In the genomic region with DNA sequence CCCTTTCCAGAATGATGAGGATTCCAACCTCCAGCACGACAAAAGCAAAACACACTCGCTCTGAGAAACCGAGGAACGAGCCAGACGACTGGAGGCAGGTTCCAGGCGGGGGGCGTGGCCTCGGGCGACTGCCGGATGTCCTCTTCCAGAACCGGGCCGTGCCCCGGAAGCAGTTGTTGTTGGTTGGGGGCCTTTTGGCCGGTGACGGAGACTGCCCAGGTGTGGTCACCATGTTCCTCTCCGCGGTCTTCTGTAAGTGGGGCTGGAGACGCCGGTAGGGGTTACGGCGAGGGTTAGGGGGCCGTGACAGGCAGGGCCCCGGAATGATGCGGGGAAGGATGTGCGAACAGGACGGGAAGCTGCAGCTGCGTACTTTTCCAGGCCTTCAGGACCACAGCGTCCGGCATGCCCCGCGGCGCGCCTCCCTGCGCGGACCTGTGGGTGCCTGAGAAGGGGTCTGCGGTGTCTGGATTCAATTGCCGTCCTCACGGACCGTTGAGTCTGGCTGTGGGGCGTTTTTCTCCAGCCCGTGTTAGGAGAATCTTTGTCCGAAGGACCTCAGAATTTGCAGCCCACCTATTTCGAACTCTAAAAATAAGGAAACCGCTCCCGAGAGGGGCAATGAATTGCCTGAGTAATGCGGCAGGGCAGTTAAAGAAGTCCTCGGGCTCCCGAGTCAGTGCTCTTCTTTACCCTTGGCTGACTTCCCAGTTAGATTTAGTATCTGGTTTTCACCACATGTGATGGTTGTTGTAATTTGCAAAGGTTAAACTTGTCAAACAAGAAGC, we compare ENCODE assay signal across 8 cellular contexts. TPM values are rescaled to one million over a fixed set of nuclear protein-coding genes. Genes with fewer than 3 reads are reported as not detected.
DNase-seq lines count a peak whose midpoint lies in the region; FAIRE-seq and TF ChIP-seq lines count a peak whose summit lies in the region.

A gene (plus strand): TSS at position 172 of the 788 bp plus-strand sequence. CDS start 59 bp downstream, at position 231.

- POLR2A ChIA-PET in HEK293 (lab: Yijun Ruan, JAX) = no interaction called here

- TF ChIP-seq CTCF in HEK293 (tag by site-specific recombination; IDR thresholded peaks at IDR 0.05) = peak; percentile 12; the same call in 1 of the 2 replicates

- H3K9me3 ChIP-seq in HEK293 (ENCODE audit: control insufficient read depth, insufficient read depth, low read depth, low read length) (no peaks in the 10 kb centered on the region), neuronal stem cell (replicated peaks in 1 of 2; ENCODE audit: control insufficient read depth in 2 of 2, insufficient read depth in 1 of 2, low read depth in 1 of 2, low read length in 2 of 2) (no peaks in the 10 kb centered on the region)

- H2BK15ac ChIP-seq in neuronal stem cell (ENCODE audit: low read length) = no peak within 1 kb of the TSS

- H2BK12ac ChIP-seq in neuronal stem cell (ENCODE audit: low read length) = no peak within 1 kb of the TSS

- peak; percentile 84 for DNase-seq in GDM1 (lab: John Stamatoyannopoulos, UW)
- peak; percentile 92 for DNase-seq in MV-4-11 (lab: John Stamatoyannopoulos, UW)
- DNase-seq in SK-MEL-5 (ENCODE audit: low read depth, low spot score) = peak; percentile 92
- peak; percentile 93 for DNase-seq in activated naive CD4-positive, alpha-beta T cell treated with Interleukin-2 at 50 U/mL for 16 hours
- peak; percentile 80 to 92 for DNase-seq in frontal cortex (ENCODE audit: low spot score in 2 of 2)
- peak; percentile 79 for DNase-seq in neuronal stem cell (ENCODE audit: low spot score)
- peak; percentile 25 to 94 (median 88) for DNase-seq in substantia nigra (lab: John Stamatoyannopoulos, UW)

- WGBS in neuronal stem cell (ENCODE audit: extremely low coverage in 2 of 2, insufficient read length in 2 of 2, insufficient replicate concordance in 1 of 2), 2 donors = no CpG with 5 or more reads among the region's 48 CpGs

- in situ Hi-C loops in SK-MEL-5 (cut with HindIII; ENCODE audit: low pct_unique_long_range_greater_than_20kb, low sequenced_read_pairs) = no loop called here

- H3K36me3 ChIP-seq in HEK293 (ENCODE audit: control insufficient read depth in 2 of 2, insufficient read depth in 1 of 2, low read length in 2 of 2) (peaks cover 4 to 30% of the 10 kb centered on the region in 2 experiments; a peak in 2 of 3 replicates), neuronal stem cell (replicated peaks in 1 of 2; ENCODE audit: control insufficient read depth in 2 of 2, insufficient read depth in 2 of 2, low read length in 2 of 2) (peaks cover 2 to 28% of the 10 kb centered on the region in 2 donors)

- H3K14ac ChIP-seq in neuronal stem cell (ENCODE audit: low read length) = no peak within 1 kb of the TSS

- no peak within 1 kb of the TSS for H4K91ac ChIP-seq in neuronal stem cell (ENCODE audit: low read depth, low read length, poor library complexity)

- no peak within 1 kb of the TSS for H2BK120ac ChIP-seq in neuronal stem cell (ENCODE audit: low read depth, low read length)

- CTCF ChIA-PET in HEK293 (lab: Yijun Ruan, JAX) = no interaction called here

- H3K4me3 ChIP-seq in HEK293 (ENCODE audit: low read depth, low read length) (peak within 1 kb of the TSS; percentile 97), neuronal stem cell (ENCODE audit: low read length in 2 of 2) (peak within 1 kb of the TSS; percentile 83 to 97)

- peaks cover 0 to 13% (median 0%) of the 10 kb centered on the region in 3 experiments for H3K27me3 ChIP-seq in neuronal stem cell (ENCODE audit: control insufficient read depth in 3 of 3, insufficient read depth in 3 of 3, low read depth in 1 of 3, low read length in 3 of 3)

- no peak within 1 kb of the TSS for H2BK5ac ChIP-seq in neuronal stem cell (ENCODE audit: low read length)

- no peaks in the 10 kb centered on the region for H3K79me1 ChIP-seq in neuronal stem cell (ENCODE audit: low read depth, low read length)

- H3K4ac ChIP-seq in neuronal stem cell (ENCODE audit: low read length) = no peak within 1 kb of the TSS

- FAIRE-seq in frontal cortex (lab: Jason Lieb, UNC) = no peak

- H3K4me2 ChIP-seq in neuronal stem cell (ENCODE audit: insufficient read depth, low read length, poor library complexity, severe bottlenecking) = peak within 1 kb of the TSS; percentile 68

- H3K23ac ChIP-seq in neuronal stem cell (ENCODE audit: low read depth, low read length, poor library complexity) = peak within 1 kb of the TSS; percentile 76

- no peak within 1 kb of the TSS for H2AK5ac ChIP-seq in neuronal stem cell (ENCODE audit: low read depth, low read length)

- H3K18ac ChIP-seq in neuronal stem cell (ENCODE audit: low read length) = peak within 1 kb of the TSS; percentile 84

- H3K4me1 ChIP-seq in HEK293 (ENCODE audit: control insufficient read depth, insufficient read depth, low read length) (peaks cover 9% of the 10 kb centered on the region; the same call in 1 of the 2 replicates), neuronal stem cell (ENCODE audit: control insufficient read depth in 2 of 2, insufficient read depth in 1 of 2, low read depth in 1 of 2, low read length in 2 of 2) (peaks cover 3 to 4% of the 10 kb centered on the region in 2 donors)

- peak within 1 kb of the TSS; percentile 87 for H3K9ac ChIP-seq in neuronal stem cell (ENCODE audit: low read depth, low read length, poor library complexity)

- H3K27ac ChIP-seq in HEK293 (ENCODE audit: extremely low read depth, low read depth, low read length) (peak within 1 kb of the TSS; percentile 58), neuronal stem cell (replicated peaks; ENCODE audit: low read length) (peak within 1 kb of the TSS; percentile 84), substantia nigra (ENCODE audit: low read depth, low read length, poor library complexity, severe bottlenecking) (peak within 1 kb of the TSS; percentile 79)

- H2AFZ ChIP-seq in neuronal stem cell (ENCODE audit: low read length) = peak within 1 kb of the TSS; percentile 95

- no peak within 1 kb of the TSS for H4K8ac ChIP-seq in neuronal stem cell (ENCODE audit: low read depth, low read length)

TF ChIP-seq in HEK293, 187 proteins besides CTCF, POLR2A, EP300 and RAD21 (continues in another document):
- peak; percentile 96 for TF ChIP-seq ZNF76 (tag by site-specific recombination; IDR thresholded peaks at IDR 0.05; ENCODE audit: borderline replicate concordance, low read depth)
- TF ChIP-seq HOXD13 (CRISPR knock-in tag; IDR thresholded peaks at IDR 0.05; ENCODE audit: borderline replicate concordance) = 0 out of 2 replicates have a peak, but pooled peaks have one; percentile 53
- TF ChIP-seq ZNF341 (tag by site-specific recombination; IDR thresholded peaks at IDR 0.05; ENCODE audit: low read depth) = peak; percentile 53
- TF ChIP-seq, protein P1, sequence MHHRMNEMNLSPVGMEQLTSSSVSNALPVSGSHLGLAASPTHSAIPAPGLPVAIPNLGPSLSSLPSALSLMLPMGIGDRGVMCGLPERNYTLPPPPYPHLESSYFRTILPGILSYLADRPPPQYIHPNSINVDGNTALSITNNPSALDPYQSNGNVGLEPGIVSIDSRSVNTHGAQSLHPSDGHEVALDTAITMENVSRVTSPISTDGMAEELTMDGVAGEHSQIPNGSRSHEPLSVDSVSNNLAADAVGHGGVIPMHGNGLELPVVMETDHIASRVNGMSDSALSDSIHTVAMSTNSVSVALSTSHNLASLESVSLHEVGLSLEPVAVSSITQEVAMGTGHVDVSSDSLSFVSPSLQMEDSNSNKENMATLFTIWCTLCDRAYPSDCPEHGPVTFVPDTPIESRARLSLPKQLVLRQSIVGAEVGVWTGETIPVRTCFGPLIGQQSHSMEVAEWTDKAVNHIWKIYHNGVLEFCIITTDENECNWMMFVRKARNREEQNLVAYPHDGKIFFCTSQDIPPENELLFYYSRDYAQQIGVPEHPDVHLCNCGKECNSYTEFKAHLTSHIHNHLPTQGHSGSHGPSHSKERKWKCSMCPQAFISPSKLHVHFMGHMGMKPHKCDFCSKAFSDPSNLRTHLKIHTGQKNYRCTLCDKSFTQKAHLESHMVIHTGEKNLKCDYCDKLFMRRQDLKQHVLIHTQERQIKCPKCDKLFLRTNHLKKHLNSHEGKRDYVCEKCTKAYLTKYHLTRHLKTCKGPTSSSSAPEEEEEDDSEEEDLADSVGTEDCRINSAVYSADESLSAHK (tag by site-specific recombination; IDR thresholded peaks at IDR 0.05) = no peak
- 0 out of 2 replicates have a peak, but pooled peaks have one; percentile 35 for TF ChIP-seq ZSCAN30 (tag by site-specific recombination; IDR thresholded peaks at IDR 0.05)
- TF ChIP-seq, protein P2, sequence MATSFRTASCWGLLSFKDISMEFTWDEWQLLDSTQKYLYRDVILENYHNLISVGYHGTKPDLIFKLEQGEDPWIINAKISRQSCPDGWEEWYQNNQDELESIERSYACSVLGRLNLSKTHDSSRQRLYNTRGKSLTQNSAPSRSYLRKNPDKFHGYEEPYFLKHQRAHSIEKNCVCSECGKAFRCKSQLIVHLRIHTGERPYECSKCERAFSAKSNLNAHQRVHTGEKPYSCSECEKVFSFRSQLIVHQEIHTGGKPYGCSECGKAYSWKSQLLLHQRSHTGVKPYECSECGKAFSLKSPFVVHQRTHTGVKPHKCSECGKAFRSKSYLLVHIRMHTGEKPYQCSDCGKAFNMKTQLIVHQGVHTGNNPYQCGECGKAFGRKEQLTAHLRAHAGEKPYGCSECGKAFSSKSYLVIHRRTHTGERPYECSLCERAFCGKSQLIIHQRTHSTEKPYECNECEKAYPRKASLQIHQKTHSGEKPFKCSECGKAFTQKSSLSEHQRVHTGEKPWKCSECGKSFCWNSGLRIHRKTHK (tag by site-specific recombination; IDR thresholded peaks at IDR 0.05) = no peak
- peak; percentile 94 for TF ChIP-seq SCRT2 (tag by site-specific recombination; IDR thresholded peaks at IDR 0.05)
- TF ChIP-seq ZNF10 (tag by site-specific recombination; IDR thresholded peaks at IDR 0.05) = peak; percentile 62; the same call in 1 of the 2 replicates

RNA-seq across cellular contexts. Expression of the gene that starts here (rescaled TPM):
- total RNA-seq in SK-MEL-5 (2014; rRNA removed; shearing (Covaris generic)) = 210 and 245 TPM in 2 replicates
- polyA plus RNA-seq in SK-MEL-5 (2015; cell fraction: cytosol; rRNA removed) = 163 and 184 TPM in 2 replicates
- 49.0 and 1,199 TPM in 2 replicates for polyA plus RNA-seq in SK-MEL-5 (2015; cell fraction: nucleus; rRNA removed)
- 56.7 TPM for total RNA-seq in frontal cortex
- polyA plus RNA-seq in neuronal stem cell (2013, experiment 1 of 2) = 419 TPM
- polyA plus RNA-seq in neuronal stem cell (2013, experiment 2 of 2) = 412 TPM

Comparison
In these comparisons a context has a peak if more than half of its experiments do, and no peak if none do; other contexts are left out.
1. Peak in every context shown above with its lines: DNase-seq, H3K4me3 ChIP-seq and H3K27ac ChIP-seq.